Comparison of ENCODE assay signal across 9 cellular contexts in the genomic region with DNA sequence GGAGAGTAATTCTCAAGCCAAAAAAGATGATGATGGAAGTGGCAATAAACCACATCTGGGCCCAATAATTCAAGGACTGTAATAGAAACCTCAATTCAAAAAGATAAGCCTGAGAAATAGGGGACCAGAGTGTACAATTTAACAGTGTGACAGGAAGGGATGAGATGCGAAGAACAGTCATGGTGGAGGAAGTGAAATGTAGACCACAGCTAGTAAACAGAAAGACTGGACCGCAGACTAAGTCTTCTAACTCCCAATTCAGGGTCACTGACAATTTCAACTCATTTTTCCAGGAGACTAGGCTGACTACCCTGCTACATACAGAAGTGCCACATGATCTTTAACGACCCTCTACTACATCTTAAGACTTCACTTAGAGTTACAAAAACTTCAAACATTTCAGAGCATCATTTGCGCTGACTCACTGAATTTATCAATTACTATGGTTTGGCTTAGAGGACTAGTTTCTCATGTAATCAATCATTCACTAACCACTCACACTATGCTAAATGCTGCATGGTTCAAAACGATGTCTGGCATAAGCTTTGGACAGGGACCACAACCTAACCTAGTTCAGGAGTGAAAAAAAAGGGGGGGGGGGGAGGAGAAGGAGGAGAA. TPM values are rescaled to one million over a fixed set of nuclear protein-coding genes. Genes with fewer than 3 reads are reported as not detected.
DNase-seq lines count a peak whose midpoint lies in the region; ATAC-seq, FAIRE-seq and TF ChIP-seq lines count a peak whose summit lies in the region.
"Had no signal": no experiment of that assay in that cellular context is flagged by ENCODE, and none has a peak within 500 bp of the region (broad histone marks: within the 10 kb centered on the region; RNA-seq: fewer than 3 reads in every experiment).

No MANE protein-coding gene starts in this region.

- peaks cover 18% of the 10 kb centered on the region for H3K36me3 Mint-ChIP-seq in activated naive CD8-positive, alpha-beta T cell treated with anti-CD3 and anti-CD28 coated beads for 36 hours

- no peaks in the 10 kb centered on the region for H3K27me3 Mint-ChIP-seq in activated naive CD8-positive, alpha-beta T cell treated with anti-CD3 and anti-CD28 coated beads for 36 hours

- H3K9me3 ChIP-seq in spleen (no peaks in the 10 kb centered on the region), left lung (no peaks in the 10 kb centered on the region)

- H3K36me3 ChIP-seq in spleen: no peaks in the 10 kb centered on the region
- H3K36me3 ChIP-seq in left lung: no peaks in the 10 kb centered on the region

- H3K4me3 ChIP-seq in spleen (peak overlapping the region in 1 of 8 donors; percentile 12), left lung (no peak overlapping the region)

- H3K27ac Mint-ChIP-seq in activated naive CD8-positive, alpha-beta T cell treated with anti-CD3 and anti-CD28 coated beads for 36 hours: peak overlapping the region; percentile 76

- ATAC-seq in GM19467 (IDR thresholded peaks at IDR 0.05; ENCODE audit: unreplicated experiment) (peak; percentile 74), HG03139 (IDR thresholded peaks at IDR 0.05; ENCODE audit: unreplicated experiment) (peak; percentile 94), left lung (no peak)

- WGBS in spleen, 5 donors: 35 to 50% (median 43%) methylated on average over 5 of the region's 5 CpGs

- TF ChIP-seq CTCF in D721Med (IDR thresholded peaks at IDR 0.05; ENCODE audit: insufficient read depth, missing control alignments): no peak
- TF ChIP-seq CTCF in spleen (IDR thresholded peaks at IDR 0.05 in 8 of 11, conservative IDR thresholded peaks at IDR 0.05 in 3 of 11): no peak
- TF ChIP-seq CTCF in left lung (IDR thresholded peaks at IDR 0.05): no peak

- DNase-seq in D721Med (ENCODE audit: insufficient read length, low spot score) (no peak), T1000 (lab: John Stamatoyannopoulos, UW) (no peak), spleen (no peak), left lung (no peak)
- DNase-seq in activated naive CD8-positive, alpha-beta T cell treated with anti-CD3 and anti-CD28 coated beads for 36 hours: no peak
- no peak for DNase-seq in stimulated activated CD4-positive, alpha-beta T cell treated with anti-CD3 and anti-CD28 coated beads, Interleukin-2, amount 100 ng/mL, for 24 hours
- DNase-seq: NCI-H2081 treated with DMSO at 0.1 percent for 48 hours had no signal

- FAIRE-seq in D721Med (lab: Jason Lieb, UNC): peak; percentile 29

- intact Hi-C loops in spleen (cut with DNase I; ENCODE audit: low total_unique reads): no loop called here
- intact Hi-C loops in left lung (cut with DNase I): no loop called here

- no peak for TF ChIP-seq POLR2A in spleen (IDR thresholded peaks at IDR 0.05)

- H3K27me3 ChIP-seq in spleen (replicated peaks in 1 of 7): no peaks in the 10 kb centered on the region
- H3K27me3 ChIP-seq in left lung: no peaks in the 10 kb centered on the region

- H3K4me1 Mint-ChIP-seq in activated naive CD8-positive, alpha-beta T cell treated with anti-CD3 and anti-CD28 coated beads for 36 hours: peaks cover 81% of the 10 kb centered on the region

- peaks cover 62 to 100% (median 99%) of the 10 kb centered on the region in 6 donors for H3K4me1 ChIP-seq in spleen
- peaks cover 16 to 90% of the 10 kb centered on the region in 2 donors for H3K4me1 ChIP-seq in left lung

- H3K4me3 Mint-ChIP-seq in activated naive CD8-positive, alpha-beta T cell treated with anti-CD3 and anti-CD28 coated beads for 36 hours: peak overlapping the region; percentile 41

- no peaks in the 10 kb centered on the region for H3K9me3 Mint-ChIP-seq in activated naive CD8-positive, alpha-beta T cell treated with anti-CD3 and anti-CD28 coated beads for 36 hours

- H3K27ac ChIP-seq in spleen (peak overlapping the region in 3 of 8 donors; percentile 26 to 36 (median 32)), left lung (no peak overlapping the region)

RNA-seq across cellular contexts. Expression of gene CUL3, which starts 9.0 kb away (rescaled TPM):
- 10 to 100 TPM; 83.5 to 87.0 TPM for total RNA-seq in activated naive CD8-positive, alpha-beta T cell treated with anti-CD3 and anti-CD28 coated beads for 36 hours
- total RNA-seq in spleen: 10 to 100 TPM; 75.8 to 99.7 (median 83.7) TPM
- 10 to 100 TPM; 66.0 to 84.2 (median 81.6) TPM for polyA plus RNA-seq in spleen
- total RNA-seq in left lung: 10 to 100 TPM; 70.9 to 76.5 TPM
